Comparison of ENCODE assay signal across 9 cellular contexts in genomic region chr15:85579011-85579701, GRCh38.
DNase-seq lines count a peak whose midpoint lies in the region; ATAC-seq and TF ChIP-seq lines count a peak whose summit lies in the region.
"Had no signal": no experiment of that assay in that cellular context is flagged by ENCODE, and none has a peak within 500 bp of the region (broad histone marks: within the 10 kb centered on the region; RNA-seq: fewer than 3 reads in every experiment).

No MANE protein-coding gene starts in this region.

- TF ChIP-seq POLR2A in testis (IDR thresholded peaks at IDR 0.05) = no peak

- no peak overlapping the region for H3K27ac Mint-ChIP-seq in GM23338

- intact Hi-C loops in ascending aorta (cut with DNase I) (no loop called here), testis (cut with DNase I; ENCODE audit: low total_unique reads) (no loop called here)

- H4K20me1 ChIP-seq in GM23338 (replicated peaks; ENCODE audit: insufficient read depth) = 0 out of 2 replicates have a peak, but pooled peaks cover 13% of the 10 kb centered on the region

- H3K4me3 ChIP-seq in ascending aorta (peak overlapping the region in 1 of 2 donors; percentile 25), lung (no peak overlapping the region), testis (no peak overlapping the region), GM23338 (no peak overlapping the region)

- 27 to 31% methylated on average over 9 of the region's 9 CpGs for WGBS in lung, 2 donors
- WGBS in testis, 2 donors = 49 to 59% methylated on average over 9 of the region's 9 CpGs

- H3K9me3 ChIP-seq in ascending aorta (no peaks in the 10 kb centered on the region), lung (ENCODE audit: control insufficient read depth in 2 of 2, insufficient read depth in 1 of 2, low read length in 1 of 2) (no peaks in the 10 kb centered on the region), testis (no peaks in the 10 kb centered on the region)

- peaks cover 15% of the 10 kb centered on the region for H3K79me2 ChIP-seq in GM23338 (replicated peaks; ENCODE audit: insufficient read depth)

- ATAC-seq in lung (ENCODE audit: insufficient read depth, low FRiP score) = peak; percentile 14
- no peak for ATAC-seq in GM23338

- no peaks in the 10 kb centered on the region for H3K27me3 Mint-ChIP-seq in GM23338 (ENCODE audit: insufficient read depth, low read depth, poor library complexity)

- no peak overlapping the region for H2AFZ ChIP-seq in GM23338

- H3F3A ChIP-seq in GM23338 (replicated peaks; ENCODE audit: low read depth) = no peaks in the 10 kb centered on the region

- H3K4me1 Mint-ChIP-seq in GM23338 = peaks cover 13% of the 10 kb centered on the region; the same call in 2 of the 3 replicates

- H3K4me2 ChIP-seq in GM23338 = no peak overlapping the region

- H3K4me1 ChIP-seq in ascending aorta (peaks cover 15 to 58% of the 10 kb centered on the region in 2 donors), lung (ENCODE audit: control insufficient read depth in 2 of 2, insufficient read depth in 2 of 2, low read length in 2 of 2) (peaks cover 21 to 35% of the 10 kb centered on the region in 2 donors), testis (peaks cover 35% of the 10 kb centered on the region), GM23338 (ENCODE audit: insufficient read depth) (no peaks in the 10 kb centered on the region)

- H3K27ac ChIP-seq in ascending aorta (peak overlapping the region; percentile 78 to 83), lung (ENCODE audit: low read depth in 1 of 2, low read length in 1 of 2) (peak overlapping the region; percentile 94 to 98), testis (peak overlapping the region; percentile 79 to 82), GM23338 (ENCODE audit: low read depth) (no peak overlapping the region)

- H3K36me3 ChIP-seq in ascending aorta = no peaks in the 10 kb centered on the region
- peaks cover 0 to 14% of the 10 kb centered on the region in 2 donors for H3K36me3 ChIP-seq in lung (ENCODE audit: control insufficient read depth in 2 of 2, insufficient read depth in 2 of 2, low read length in 2 of 2)
- no peaks in the 10 kb centered on the region for H3K36me3 ChIP-seq in testis (ENCODE audit: low read depth, missing control alignments)
- H3K36me3 ChIP-seq in GM23338 (ENCODE audit: insufficient read depth) = no peaks in the 10 kb centered on the region

- no peak overlapping the region for H3K4me3 Mint-ChIP-seq in GM23338

- DNase-seq in NOMO-1 treated with DMSO at 0.1 percent for 48 hours (lab: John Stamatoyannopoulos, UW; ENCODE audit: unreplicated experiment) (peak; percentile 61), ascending aorta (ENCODE audit: low spot score in 2 of 2) (peak in 1 of 2 donors; percentile 83), lung (ENCODE audit: low spot score) (no peak), testis (no peak), GM23338 (ENCODE audit: low spot score) (no peak), D341Med (ENCODE audit: low spot score) (no peak), cortex of kidney (lab: John Stamatoyannopoulos, UW) (no peak)
- DNase-seq: NCI-H1105, T-helper 1 cell had no signal

- peaks cover 31% of the 10 kb centered on the region for H3K36me3 Mint-ChIP-seq in GM23338 (ENCODE audit: low read depth)

- H3K9me2 ChIP-seq in GM23338 (ENCODE audit: insufficient read depth) = no peaks in the 10 kb centered on the region

- no peaks in the 10 kb centered on the region for H3K9me3 Mint-ChIP-seq in GM23338

- TF ChIP-seq CTCF in ascending aorta (IDR thresholded peaks at IDR 0.05) = no peak
- no peak for TF ChIP-seq CTCF in lung (IDR thresholded peaks at IDR 0.05; ENCODE audit: control extremely low read depth, extremely low read depth)
- TF ChIP-seq CTCF in testis (IDR thresholded peaks at IDR 0.05) = no peak
- TF ChIP-seq CTCF in GM23338 (conservative IDR thresholded peaks at IDR 0.05; ENCODE audit: low read depth in 2 of 2) = no peak

- H3K27me3 ChIP-seq in ascending aorta = no peaks in the 10 kb centered on the region
- H3K27me3 ChIP-seq in lung (ENCODE audit: control insufficient read depth, insufficient read depth) = no peaks in the 10 kb centered on the region
- no peaks in the 10 kb centered on the region for H3K27me3 ChIP-seq in testis
- H3K27me3 ChIP-seq in GM23338 (ENCODE audit: insufficient read depth) = no peaks in the 10 kb centered on the region

TF ChIP-seq in GM23338, 12 proteins besides CTCF, POLR2A, EP300 and RAD21 (continues in another document):
- TF ChIP-seq EZH2phosphoT487 (IDR thresholded peaks at IDR 0.05; ENCODE audit: unreplicated experiment) (no peak), STAT1 (IDR thresholded peaks at IDR 0.05; ENCODE audit: unreplicated experiment) (no peak), ZNF462 (CRISPR knock-in tag; IDR thresholded peaks at IDR 0.05) (no peak)
- TF ChIP-seq, protein P1, sequence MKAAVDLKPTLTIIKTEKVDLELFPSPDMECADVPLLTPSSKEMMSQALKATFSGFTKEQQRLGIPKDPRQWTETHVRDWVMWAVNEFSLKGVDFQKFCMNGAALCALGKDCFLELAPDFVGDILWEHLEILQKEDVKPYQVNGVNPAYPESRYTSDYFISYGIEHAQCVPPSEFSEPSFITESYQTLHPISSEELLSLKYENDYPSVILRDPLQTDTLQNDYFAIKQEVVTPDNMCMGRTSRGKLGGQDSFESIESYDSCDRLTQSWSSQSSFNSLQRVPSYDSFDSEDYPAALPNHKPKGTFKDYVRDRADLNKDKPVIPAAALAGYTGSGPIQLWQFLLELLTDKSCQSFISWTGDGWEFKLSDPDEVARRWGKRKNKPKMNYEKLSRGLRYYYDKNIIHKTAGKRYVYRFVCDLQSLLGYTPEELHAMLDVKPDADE (IDR thresholded peaks at IDR 0.05) = no peak
